In the genomic region with DNA sequence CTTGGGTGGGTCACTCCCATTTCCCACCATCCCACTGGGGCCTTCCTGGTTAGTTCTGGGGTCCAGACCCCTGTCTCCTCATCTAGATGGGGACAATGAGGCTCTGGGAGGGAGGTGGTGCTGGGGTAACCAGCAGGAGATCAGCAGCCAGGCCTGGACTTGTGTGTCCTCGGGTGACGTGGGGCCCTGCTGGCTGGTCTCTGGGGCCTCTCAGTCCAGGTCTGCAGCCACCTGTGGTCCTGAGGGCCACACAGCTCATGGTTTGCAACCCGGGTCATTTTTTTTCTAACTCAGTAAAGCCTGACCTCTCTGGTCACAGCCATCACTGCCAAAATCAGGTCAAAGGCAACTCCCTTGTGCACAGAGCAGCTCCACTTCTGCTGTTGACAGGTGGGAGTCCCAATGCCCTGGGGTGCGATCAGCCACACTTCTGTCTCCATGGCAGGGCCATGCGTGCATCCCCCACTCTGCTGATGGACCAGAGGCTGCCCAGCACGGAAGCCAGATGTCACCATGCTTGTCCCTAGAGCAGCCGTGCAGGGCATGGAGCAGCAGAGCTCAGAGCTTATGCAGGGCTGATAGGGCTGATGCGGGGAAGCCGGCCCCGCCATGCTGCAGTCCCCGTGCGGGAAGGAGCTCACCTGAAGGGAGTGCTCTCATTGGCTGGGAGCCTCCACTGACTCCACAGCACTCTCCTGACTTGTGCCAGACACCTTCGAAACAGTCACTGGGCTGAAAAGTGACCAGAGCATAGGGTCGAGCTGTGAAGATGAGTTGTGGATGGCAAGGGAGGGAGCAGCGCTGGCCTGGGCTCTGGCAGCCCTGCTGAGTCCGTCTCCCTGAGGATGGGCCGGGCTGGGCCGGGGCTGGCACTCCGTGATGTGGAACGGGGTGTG, we compare ENCODE assay signal across 15 cellular contexts.
"Had no signal": no experiment of that assay in that cellular context is flagged by ENCODE, and none has a peak within 500 bp of the region (broad histone marks: within the 10 kb centered on the region; RNA-seq: fewer than 3 reads in every experiment).

No MANE protein-coding gene starts in this region.

- ATAC-seq: activated naive CD8-positive, alpha-beta T cell treated with anti-CD3 and anti-CD28 coated beads, Interleukin-2, amount 50 U/mL, for 24 hours; activated T-cell treated with anti-CD3 and anti-CD28 coated beads, Interleukin-2, amount 50 U/mL, for 72 hours; gastrocnemius medialis; naive thymus-derived CD4-positive, alpha-beta T cell; stimulated activated naive CD8-positive, alpha-beta T cell treated with anti-CD3 and anti-CD28 coated beads, Interleukin-15, amount 100 ng/mL, for 72 hours had no signal

- H3K4me3 Mint-ChIP-seq: activated naive CD8-positive, alpha-beta T cell treated with anti-CD3 and anti-CD28 coated beads, Interleukin-2, amount 50 U/mL, for 24 hours; activated T-cell treated with anti-CD3 and anti-CD28 coated beads, Interleukin-2, amount 50 U/mL, for 72 hours; naive thymus-derived CD4-positive, alpha-beta T cell; stimulated activated naive CD8-positive, alpha-beta T cell treated with anti-CD3 and anti-CD28 coated beads, Interleukin-15, amount 100 ng/mL, for 72 hours had no signal

- H3K27me3 ChIP-seq: ascending aorta, uterus had no signal

- DNase-seq: activated CD4-positive, alpha-beta T cell treated with anti-CD3 and anti-CD28 coated beads, Interleukin-2, amount 50 U/mL, for 1 hour; activated naive CD4-positive, alpha-beta T cell; activated naive CD8-positive, alpha-beta T cell treated with anti-CD3 and anti-CD28 coated beads, Interleukin-2, amount 50 U/mL, for 24 hours; activated T-cell treated with anti-CD3 and anti-CD28 coated beads, Interleukin-2, amount 50 U/mL, for 72 hours; effector memory CD4-positive, alpha-beta T cell; gastrocnemius medialis; nucleus accumbens; stimulated activated CD4-positive, alpha-beta T cell treated with anti-CD3 and anti-CD28 coated beads, Interleukin-4, amount 100 ng/mL, for 4 hours; stimulated activated naive CD8-positive, alpha-beta T cell treated with anti-CD3 and anti-CD28 coated beads, Interleukin-15, amount 100 ng/mL, for 72 hours; uterus had no signal

- H3K27ac ChIP-seq: ascending aorta, gastrocnemius medialis, prostate gland, thoracic aorta, uterus had no signal

- H3K4me1 ChIP-seq: ascending aorta, gastrocnemius medialis, prostate gland, uterus had no signal

- H3K27ac Mint-ChIP-seq: activated naive CD8-positive, alpha-beta T cell treated with anti-CD3 and anti-CD28 coated beads, Interleukin-2, amount 50 U/mL, for 24 hours; activated T-cell treated with anti-CD3 and anti-CD28 coated beads, Interleukin-2, amount 50 U/mL, for 72 hours; naive thymus-derived CD4-positive, alpha-beta T cell had no signal

- H3K9me3 ChIP-seq: ascending aorta, gastrocnemius medialis, prostate gland, thoracic aorta, uterus had no signal

- H3K4me3 ChIP-seq: ascending aorta, gastrocnemius medialis, lung, prostate gland, thoracic aorta, uterus had no signal

- H3K9me3 Mint-ChIP-seq: activated naive CD8-positive, alpha-beta T cell treated with anti-CD3 and anti-CD28 coated beads, Interleukin-2, amount 50 U/mL, for 24 hours; activated T-cell treated with anti-CD3 and anti-CD28 coated beads, Interleukin-2, amount 50 U/mL, for 72 hours; naive thymus-derived CD4-positive, alpha-beta T cell; stimulated activated naive CD8-positive, alpha-beta T cell treated with anti-CD3 and anti-CD28 coated beads, Interleukin-15, amount 100 ng/mL, for 72 hours had no signal

- H3K27me3 Mint-ChIP-seq: activated naive CD8-positive, alpha-beta T cell treated with anti-CD3 and anti-CD28 coated beads, Interleukin-2, amount 50 U/mL, for 24 hours; naive thymus-derived CD4-positive, alpha-beta T cell; stimulated activated naive CD8-positive, alpha-beta T cell treated with anti-CD3 and anti-CD28 coated beads, Interleukin-15, amount 100 ng/mL, for 72 hours had no signal

- H3K36me3 Mint-ChIP-seq: naive thymus-derived CD4-positive, alpha-beta T cell had no signal

- H3K36me3 ChIP-seq: ascending aorta, gastrocnemius medialis, prostate gland, thoracic aorta, uterus had no signal
